In the genomic region with DNA sequence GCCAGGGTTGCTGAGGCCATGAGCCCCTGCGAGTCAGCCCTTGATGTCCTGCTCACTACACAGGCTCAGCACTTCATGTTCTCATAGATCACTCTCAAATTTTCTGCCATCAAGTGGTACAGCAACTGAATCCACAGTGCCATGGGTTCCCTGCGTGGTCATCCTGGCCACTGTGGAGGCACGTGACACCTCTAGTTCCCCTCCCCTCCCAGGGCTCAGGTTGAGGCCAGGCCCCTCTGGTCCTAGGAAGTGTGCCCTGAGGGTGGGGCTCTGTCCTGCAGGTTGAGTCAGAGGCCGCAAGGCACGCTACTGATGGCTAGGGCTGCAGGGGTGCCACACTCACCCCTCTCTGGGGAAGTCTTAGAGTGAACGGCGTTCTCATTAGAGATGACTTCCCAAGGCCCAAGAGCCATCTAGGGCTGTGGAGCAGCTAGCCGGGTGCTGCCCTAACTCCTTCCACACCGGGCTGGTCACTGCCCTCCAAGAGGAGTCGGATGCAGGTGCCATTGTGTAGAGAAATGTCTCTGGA, we compare ENCODE assay signal across 1 cellular context.
TF ChIP-seq lines count a peak whose summit lies in the region.

No MANE protein-coding gene starts in this region.

TF ChIP-seq in SK-N-SH treated with all-trans-retinoic acid at 6 μM for 48 hours, 23 proteins besides CTCF, POLR2A, EP300 and RAD21 (continued from another document):
- TF ChIP-seq, protein P1, sequence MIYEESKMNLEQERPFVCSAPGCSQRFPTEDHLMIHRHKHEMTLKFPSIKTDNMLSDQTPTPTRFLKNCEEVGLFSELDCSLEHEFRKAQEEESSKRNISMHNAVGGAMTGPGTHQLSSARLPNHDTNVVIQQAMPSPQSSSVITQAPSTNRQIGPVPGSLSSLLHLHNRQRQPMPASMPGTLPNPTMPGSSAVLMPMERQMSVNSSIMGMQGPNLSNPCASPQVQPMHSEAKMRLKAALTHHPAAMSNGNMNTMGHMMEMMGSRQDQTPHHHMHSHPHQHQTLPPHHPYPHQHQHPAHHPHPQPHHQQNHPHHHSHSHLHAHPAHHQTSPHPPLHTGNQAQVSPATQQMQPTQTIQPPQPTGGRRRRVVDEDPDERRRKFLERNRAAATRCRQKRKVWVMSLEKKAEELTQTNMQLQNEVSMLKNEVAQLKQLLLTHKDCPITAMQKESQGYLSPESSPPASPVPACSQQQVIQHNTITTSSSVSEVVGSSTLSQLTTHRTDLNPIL (CRISPR knock-in tag; IDR thresholded peaks at IDR 0.05; ENCODE audit: low read depth): no peak
- TF ChIP-seq ZNF70 (CRISPR knock-in tag; IDR thresholded peaks at IDR 0.05): no peak
